ENCODE assay signal across 8 cellular contexts in the genomic region with DNA sequence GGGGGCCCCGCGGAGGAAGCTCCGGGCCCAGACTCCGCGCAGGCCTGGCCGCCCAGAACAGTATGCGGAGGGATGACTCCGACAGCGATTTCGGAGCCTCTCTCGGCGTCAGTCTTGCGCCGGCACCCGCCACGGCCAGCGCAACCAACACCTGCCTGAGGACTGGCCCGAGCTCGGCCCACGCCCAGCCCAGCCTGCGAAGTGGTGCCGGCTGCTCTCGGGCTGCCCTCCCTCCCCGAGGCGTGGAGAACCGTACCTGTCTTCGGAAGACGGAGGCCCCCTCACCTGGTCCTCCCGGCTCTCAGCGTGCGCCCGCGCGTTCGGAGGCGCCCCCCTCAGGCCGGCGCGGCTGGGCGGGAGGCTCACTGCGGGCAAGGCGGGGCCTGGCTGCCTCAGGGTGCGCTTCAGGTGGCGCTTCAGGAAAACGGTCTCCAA. TPM values are rescaled to one million over a fixed set of nuclear protein-coding genes. Genes with fewer than 3 reads are reported as not detected.
DNase-seq lines count a peak whose midpoint lies in the region; ATAC-seq, FAIRE-seq and TF ChIP-seq lines count a peak whose summit lies in the region.

A gene with protein sequence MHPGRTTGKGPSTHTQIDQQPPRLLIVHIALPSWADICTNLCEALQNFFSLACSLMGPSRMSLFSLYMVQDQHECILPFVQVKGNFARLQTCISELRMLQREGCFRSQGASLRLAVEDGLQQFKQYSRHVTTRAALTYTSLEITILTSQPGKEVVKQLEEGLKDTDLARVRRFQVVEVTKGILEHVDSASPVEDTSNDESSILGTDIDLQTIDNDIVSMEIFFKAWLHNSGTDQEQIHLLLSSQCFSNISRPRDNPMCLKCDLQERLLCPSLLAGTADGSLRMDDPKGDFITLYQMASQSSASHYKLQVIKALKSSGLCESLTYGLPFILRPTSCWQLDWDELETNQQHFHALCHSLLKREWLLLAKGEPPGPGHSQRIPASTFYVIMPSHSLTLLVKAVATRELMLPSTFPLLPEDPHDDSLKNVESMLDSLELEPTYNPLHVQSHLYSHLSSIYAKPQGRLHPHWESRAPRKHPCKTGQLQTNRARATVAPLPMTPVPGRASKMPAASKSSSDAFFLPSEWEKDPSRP (minus strand): TSS at position 322 of the 435 bp plus-strand sequence. CDS start 8,055 bp downstream, outside the sequence.

- 22% methylated on average over 45 of the region's 45 CpGs for WGBS in thymus

- no peak within 1 kb of the TSS for H3K27ac ChIP-seq in thymus (ENCODE audit: low read depth)

- no peaks in the 10 kb centered on the region for H3K9me3 ChIP-seq in thymus (ENCODE audit: control insufficient read depth)
- H3K9me3 ChIP-seq in HAP-1: no peaks in the 10 kb centered on the region

- DNase-seq in activated CD8-positive, alpha-beta memory T cell treated with anti-CD3 and anti-CD28 coated beads, Interleukin-2, amount 10 ng/mL, durations not matched to agents 7 days and 5 days: no peak
- no peak for DNase-seq in activated CD8-positive, alpha-beta memory T cell treated with anti-CD3 and anti-CD28 coated beads for 24 hours
- no peak for DNase-seq in bronchial epithelial cell (ENCODE audit: low read depth)
- DNase-seq in kidney tubule cell (ENCODE audit: low spot score): peak; percentile 35
- DNase-seq in Calu3: no peak
- DNase-seq in HAP-1 (ENCODE audit: low spot score in 2 of 2): no peak

- intact Hi-C loops in Calu3 (cut with micrococcal nuclease; ENCODE audit: unreplicated experiment): no loop called here

- no peak for FAIRE-seq in bronchial epithelial cell (lab: Jason Lieb, UNC)

- no TSS peak for BruUV-seq in Calu3 (replicated peaks; lab: Mats Ljungman, UMichigan)

- CTCF ChIA-PET in activated CD8-positive, alpha-beta memory T cell treated with anti-CD3 and anti-CD28 coated beads, Interleukin-2, amount 10 ng/mL, durations not matched to agents 7 days and 5 days (lab: Charles Lee): interaction anchor here (0.5 kb wide), 1 partner anchor 487 kb away, joined by 3 read pairs; no protein-coding TSS in a partner anchor
- CTCF ChIA-PET in Calu3 (lab: Charles Lee): no interaction called here

- H3K27ac Mint-ChIP-seq in activated CD8-positive, alpha-beta memory T cell treated with anti-CD3 and anti-CD28 coated beads, Interleukin-2, amount 10 ng/mL, durations not matched to agents 7 days and 5 days: no peak within 1 kb of the TSS
- no peak within 1 kb of the TSS for H3K27ac Mint-ChIP-seq in Calu3 (ENCODE audit: unreplicated experiment)

- H3K4me1 Mint-ChIP-seq in activated CD8-positive, alpha-beta memory T cell treated with anti-CD3 and anti-CD28 coated beads, Interleukin-2, amount 10 ng/mL, durations not matched to agents 7 days and 5 days: peaks cover 7% of the 10 kb centered on the region
- no peaks in the 10 kb centered on the region for H3K4me1 Mint-ChIP-seq in Calu3 (ENCODE audit: low read depth, unreplicated experiment)

- TF ChIP-seq POLR2A in GM18505 (IDR thresholded peaks at IDR 0.05; ENCODE audit: borderline replicate concordance, extremely low read depth, insufficient read depth, insufficient read length): no peak

- H3K4me3 ChIP-seq in bronchial epithelial cell (ENCODE audit: low read depth, low read length) (no peak within 1 kb of the TSS), thymus (ENCODE audit: low read length) (peak within 1 kb of the TSS; percentile 18), HAP-1 (no peak within 1 kb of the TSS)

- H3K27me3 ChIP-seq in bronchial epithelial cell (ENCODE audit: control insufficient read depth, insufficient read depth, low read length): no peaks in the 10 kb centered on the region
- H3K27me3 ChIP-seq in thymus (ENCODE audit: control insufficient read depth, insufficient read depth): peaks cover 9% of the 10 kb centered on the region
- H3K27me3 ChIP-seq in HAP-1 (ENCODE audit: low read depth): no peaks in the 10 kb centered on the region

- ATAC-seq in activated CD8-positive, alpha-beta memory T cell treated with anti-CD3 and anti-CD28 coated beads, Interleukin-2, amount 10 ng/mL, durations not matched to agents 7 days and 5 days: peak; percentile 45
- ATAC-seq in GM18505 (IDR thresholded peaks at IDR 0.05; ENCODE audit: unreplicated experiment): no peak

- H3K27me3 Mint-ChIP-seq in activated CD8-positive, alpha-beta memory T cell treated with anti-CD3 and anti-CD28 coated beads, Interleukin-2, amount 10 ng/mL, durations not matched to agents 7 days and 5 days: peaks cover 36% of the 10 kb centered on the region
- no peaks in the 10 kb centered on the region for H3K27me3 Mint-ChIP-seq in Calu3 (ENCODE audit: unreplicated experiment)

- TF ChIP-seq CTCF in bronchial epithelial cell (IDR thresholded peaks at IDR 0.05; ENCODE audit: insufficient read depth, low read length, severe bottlenecking) (peak; percentile 14), Calu3 (IDR thresholded peaks at IDR 0.05; ENCODE audit: unreplicated experiment) (no peak)

- no peaks in the 10 kb centered on the region for H3K36me3 ChIP-seq in bronchial epithelial cell (ENCODE audit: control insufficient read depth, insufficient read depth, low read length)
- H3K36me3 ChIP-seq in thymus (ENCODE audit: control insufficient read depth, insufficient read depth): no peaks in the 10 kb centered on the region
- no peaks in the 10 kb centered on the region for H3K36me3 ChIP-seq in HAP-1 (replicated peaks)

- in situ Hi-C loops in HAP-1 (cut with MboI; ENCODE audit: low sequenced_read_pairs): no loop called here

- no peaks in the 10 kb centered on the region for H3K9me3 Mint-ChIP-seq in activated CD8-positive, alpha-beta memory T cell treated with anti-CD3 and anti-CD28 coated beads, Interleukin-2, amount 10 ng/mL, durations not matched to agents 7 days and 5 days (ENCODE audit: low read depth)
- no peaks in the 10 kb centered on the region for H3K9me3 Mint-ChIP-seq in Calu3 (ENCODE audit: low read depth, unreplicated experiment)

- H3K4me3 Mint-ChIP-seq in activated CD8-positive, alpha-beta memory T cell treated with anti-CD3 and anti-CD28 coated beads, Interleukin-2, amount 10 ng/mL, durations not matched to agents 7 days and 5 days: no peak within 1 kb of the TSS
- no peak within 1 kb of the TSS for H3K4me3 Mint-ChIP-seq in Calu3 (ENCODE audit: low read depth, unreplicated experiment)

- H3K36me3 Mint-ChIP-seq in activated CD8-positive, alpha-beta memory T cell treated with anti-CD3 and anti-CD28 coated beads, Interleukin-2, amount 10 ng/mL, durations not matched to agents 7 days and 5 days: peaks cover 1% of the 10 kb centered on the region
- H3K36me3 Mint-ChIP-seq in Calu3 (ENCODE audit: insufficient read depth, unreplicated experiment): no peaks in the 10 kb centered on the region

- H3K4me1 ChIP-seq in thymus (ENCODE audit: control insufficient read depth, insufficient read depth, low read length) (peaks cover 4% of the 10 kb centered on the region), HAP-1 (no peaks in the 10 kb centered on the region)

RNA-seq across cellular contexts. Expression of the gene that starts here (rescaled TPM):
- not detected for total RNA-seq in activated CD8-positive, alpha-beta memory T cell treated with anti-CD3 and anti-CD28 coated beads, Interleukin-2, amount 10 ng/mL, durations not matched to agents 7 days and 5 days
- total RNA-seq in bronchial epithelial cell: 0.53 and 1.0 TPM in 2 replicates
- polyA plus RNA-seq in thymus: 0.55 TPM
- total RNA-seq in Calu3 (2022): not detected in 2 replicates

Comparison
In these comparisons a context has a peak if more than half of its experiments do, and no peak if none do; other contexts are left out.
1. Peak in ATAC-seq in activated CD8-positive, alpha-beta memory T cell treated with anti-CD3 and anti-CD28 coated beads, Interleukin-2, amount 10 ng/mL, durations not matched to agents 7 days and 5 days; RNA of the gene not detected or under 1 TPM.